15 cellular contexts compared by ENCODE assay signal in the genomic region with DNA sequence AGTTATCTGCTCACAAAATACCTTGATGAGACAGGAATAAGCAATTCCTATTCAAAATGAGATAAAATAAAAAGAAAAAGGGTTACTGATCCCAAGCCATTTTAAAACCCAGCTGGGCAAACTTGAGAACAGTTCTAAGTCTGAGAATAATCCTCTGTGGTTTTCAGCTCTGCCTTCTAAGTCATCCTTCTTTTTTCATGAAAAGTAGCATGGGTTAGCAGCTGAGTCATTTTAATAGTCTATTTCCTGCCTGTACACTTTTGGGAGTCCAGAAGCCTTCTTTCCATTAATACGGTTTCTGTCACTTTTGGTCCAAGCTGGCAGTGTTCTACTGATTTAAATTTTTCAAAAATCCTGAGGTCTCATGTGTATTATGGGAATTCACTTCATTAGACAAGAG.
DNase-seq lines count a peak whose midpoint lies in the region; ATAC-seq and TF ChIP-seq lines count a peak whose summit lies in the region.
"Had no signal": no experiment of that assay in that cellular context is flagged by ENCODE, and none has a peak within 500 bp of the region (broad histone marks: within the 10 kb centered on the region; RNA-seq: fewer than 3 reads in every experiment).

No MANE protein-coding gene starts in this region.

- peak overlapping the region; percentile 56 for H3K4me2 ChIP-seq in smooth muscle cell

- no peaks in the 10 kb centered on the region for H3K9me3 ChIP-seq in smooth muscle cell (replicated peaks; ENCODE audit: low read depth)
- H3K9me3 ChIP-seq: ovary, testis had no signal

- no peaks in the 10 kb centered on the region for H3K27me3 Mint-ChIP-seq in activated CD4-positive, alpha-beta T cell treated with anti-CD3 and anti-CD28 coated beads, Interleukin-2, amount 10 ng/mL, durations not matched to agents 7 days and 5 days
- H3K27me3 Mint-ChIP-seq: activated naive CD4-positive, alpha-beta T cell treated with anti-CD3 and anti-CD28 coated beads, Interleukin-2, amount 10 ng/mL, durations not matched to agents 7 days and 5 days; CD8-positive, alpha-beta memory T cell had no signal

- H4K20me1 ChIP-seq in smooth muscle cell (ENCODE audit: low read depth): no peaks in the 10 kb centered on the region

- no peak for TF ChIP-seq CTCF in smooth muscle cell (IDR thresholded peaks at IDR 0.05; ENCODE audit: borderline replicate concordance, insufficient read depth, poor library complexity, severe bottlenecking)

- no peak overlapping the region for H3K27ac Mint-ChIP-seq in activated CD4-positive, alpha-beta T cell treated with anti-CD3 and anti-CD28 coated beads, Interleukin-2, amount 10 ng/mL, durations not matched to agents 7 days and 5 days
- H3K27ac Mint-ChIP-seq: activated naive CD4-positive, alpha-beta T cell treated with anti-CD3 and anti-CD28 coated beads, Interleukin-2, amount 10 ng/mL, durations not matched to agents 7 days and 5 days; CD8-positive, alpha-beta memory T cell had no signal

- CTCF ChIA-PET in activated CD4-positive, alpha-beta T cell treated with anti-CD3 and anti-CD28 coated beads, Interleukin-2, amount 10 ng/mL, durations not matched to agents 7 days and 5 days (lab: Charles Lee): no interaction called here

- H3K4me3 Mint-ChIP-seq in activated CD4-positive, alpha-beta T cell treated with anti-CD3 and anti-CD28 coated beads, Interleukin-2, amount 10 ng/mL, durations not matched to agents 7 days and 5 days: no peak overlapping the region
- H3K4me3 Mint-ChIP-seq: activated naive CD4-positive, alpha-beta T cell treated with anti-CD3 and anti-CD28 coated beads, Interleukin-2, amount 10 ng/mL, durations not matched to agents 7 days and 5 days; CD8-positive, alpha-beta memory T cell had no signal

- H3K4me3 ChIP-seq in smooth muscle cell: no peak overlapping the region
- H3K4me3 ChIP-seq: ovary, testis had no signal

- POLR2A ChIA-PET in activated CD4-positive, alpha-beta T cell treated with anti-CD3 and anti-CD28 coated beads, Interleukin-2, amount 10 ng/mL, durations not matched to agents 7 days and 5 days (lab: Charles Lee): no interaction called here

- no peaks in the 10 kb centered on the region for H3K36me3 Mint-ChIP-seq in activated CD4-positive, alpha-beta T cell treated with anti-CD3 and anti-CD28 coated beads, Interleukin-2, amount 10 ng/mL, durations not matched to agents 7 days and 5 days (ENCODE audit: low read depth)
- H3K36me3 Mint-ChIP-seq: activated naive CD4-positive, alpha-beta T cell treated with anti-CD3 and anti-CD28 coated beads, Interleukin-2, amount 10 ng/mL, durations not matched to agents 7 days and 5 days; CD8-positive, alpha-beta memory T cell had no signal

- H3K36me3 ChIP-seq in smooth muscle cell (ENCODE audit: low read depth): no peaks in the 10 kb centered on the region
- H3K36me3 ChIP-seq: ovary had no signal

- peak; percentile 32 for DNase-seq in GM04504 (ENCODE audit: low read depth)
- DNase-seq in RPMI7951 (ENCODE audit: low read depth): peak; percentile 56
- peak; percentile 17 for DNase-seq in fibroblast of gingiva (ENCODE audit: low read depth)
- no peak for DNase-seq in smooth muscle cell (lab: John Stamatoyannopoulos, UW; ENCODE audit: unreplicated experiment)
- no peak for DNase-seq in activated CD4-positive, alpha-beta T cell treated with anti-CD3 and anti-CD28 coated beads, Interleukin-2, amount 10 ng/mL, durations not matched to agents 7 days and 5 days
- DNase-seq in GM19240 (ENCODE audit: insufficient read length, low spot score): no peak
- DNase-seq: activated CD8-positive, alpha-beta memory T cell treated with anti-CD3 and anti-CD28 coated beads, Interleukin-2, amount 50 U/mL, for 4 hours; activated naive CD4-positive, alpha-beta T cell treated with anti-CD3 and anti-CD28 coated beads, Interleukin-2, amount 10 ng/mL, durations not matched to agents 7 days and 5 days; CD8-positive, alpha-beta memory T cell; central memory CD4-positive, alpha-beta T cell; kidney; ovary; stimulated activated CD4-positive, alpha-beta T cell treated with anti-CD3 and anti-CD28 coated beads, Interleukin-15, amount 100 ng/mL, for 24 hours; testis had no signal

- no peak overlapping the region for H2AFZ ChIP-seq in smooth muscle cell (ENCODE audit: low read depth)

- H3K27ac ChIP-seq in smooth muscle cell (ENCODE audit: low read depth): peak overlapping the region; percentile 32
- H3K27ac ChIP-seq: ovary, testis had no signal

- no peaks in the 10 kb centered on the region for H3K79me2 ChIP-seq in smooth muscle cell (ENCODE audit: low read depth)

- no peaks in the 10 kb centered on the region for H3K27me3 ChIP-seq in smooth muscle cell (ENCODE audit: low read depth)
- H3K27me3 ChIP-seq: ovary, testis had no signal

- H3K4me1 ChIP-seq in smooth muscle cell (ENCODE audit: low read depth): no peaks in the 10 kb centered on the region
- H3K4me1 ChIP-seq: testis had no signal

- no peaks in the 10 kb centered on the region for H3K4me1 Mint-ChIP-seq in activated CD4-positive, alpha-beta T cell treated with anti-CD3 and anti-CD28 coated beads, Interleukin-2, amount 10 ng/mL, durations not matched to agents 7 days and 5 days
- H3K4me1 Mint-ChIP-seq: activated naive CD4-positive, alpha-beta T cell treated with anti-CD3 and anti-CD28 coated beads, Interleukin-2, amount 10 ng/mL, durations not matched to agents 7 days and 5 days; CD8-positive, alpha-beta memory T cell had no signal

- H3K9ac ChIP-seq in smooth muscle cell (ENCODE audit: low read depth): no peak overlapping the region

- 14% methylated on average over 1 of the region's 1 CpG for WGBS in smooth muscle cell (ENCODE audit: low lambda C conversion rate)

- no peaks in the 10 kb centered on the region for H3F3A ChIP-seq in smooth muscle cell (ENCODE audit: low read depth)

- H3K9me3 Mint-ChIP-seq in activated CD4-positive, alpha-beta T cell treated with anti-CD3 and anti-CD28 coated beads, Interleukin-2, amount 10 ng/mL, durations not matched to agents 7 days and 5 days: no peaks in the 10 kb centered on the region
- H3K9me3 Mint-ChIP-seq: activated naive CD4-positive, alpha-beta T cell treated with anti-CD3 and anti-CD28 coated beads, Interleukin-2, amount 10 ng/mL, durations not matched to agents 7 days and 5 days had no signal

- ATAC-seq in GM19395 (IDR thresholded peaks at IDR 0.05; ENCODE audit: unreplicated experiment): no peak

Comparison
In these comparisons a context has a peak if more than half of its experiments do, and no peak if none do; other contexts are left out.
1. DNase-seq: peak in GM04504 (single experiment), RPMI7951 (single experiment) and fibroblast of gingiva (single experiment); none in smooth muscle cell (single experiment), activated CD4-positive, alpha-beta T cell treated with anti-CD3 and anti-CD28 coated beads, Interleukin-2, amount 10 ng/mL, durations not matched to agents 7 days and 5 days (single experiment) and GM19240 (single experiment).